Comparison of ENCODE assay signal across 8 cellular contexts in the genomic region with DNA sequence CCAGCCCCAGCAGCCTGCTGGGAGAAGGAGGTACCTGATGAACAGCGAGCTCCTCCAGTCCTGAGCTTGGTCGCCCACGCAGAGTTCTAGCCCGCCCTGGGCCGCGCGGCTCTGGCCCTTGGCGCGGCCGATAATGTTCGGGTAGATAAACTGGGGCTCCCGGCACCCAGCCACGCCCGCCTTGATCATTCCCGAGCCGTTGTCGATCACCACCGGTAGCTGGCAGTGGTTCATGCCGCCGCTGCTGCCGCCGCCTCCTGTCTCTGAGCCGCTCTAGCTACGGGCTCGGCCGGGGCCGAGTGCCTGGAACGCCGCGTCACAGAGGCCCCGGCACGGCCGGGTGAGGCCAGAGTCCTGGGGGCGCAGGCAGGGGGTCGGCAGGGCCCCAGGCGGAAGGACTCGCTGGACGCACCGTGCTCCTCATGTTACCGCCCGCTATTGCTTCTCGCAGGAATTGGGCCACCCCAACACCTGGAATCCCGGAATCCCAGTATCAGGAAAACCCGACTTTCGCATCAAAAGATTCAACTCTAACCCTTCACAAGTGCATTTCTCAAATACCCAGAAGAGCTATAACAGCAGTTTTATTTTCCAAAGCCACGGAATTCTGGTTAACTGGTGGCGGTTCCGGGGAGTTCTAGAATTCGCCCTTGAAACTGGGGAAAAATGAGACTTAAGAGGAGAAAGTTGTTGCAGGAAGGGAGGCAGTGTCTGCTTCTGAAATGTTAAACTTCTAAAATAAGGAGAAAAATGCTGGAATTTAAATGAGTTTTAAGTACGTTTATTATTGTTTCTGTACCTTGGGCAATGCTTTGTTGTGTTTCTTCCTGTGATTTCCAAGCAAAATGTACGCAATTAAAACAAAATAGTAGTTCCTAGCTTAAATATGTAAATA. TPM values are rescaled to one million over a fixed set of nuclear protein-coding genes. Genes with fewer than 3 reads are reported as not detected.
DNase-seq lines count a peak whose midpoint lies in the region; ATAC-seq, FAIRE-seq and TF ChIP-seq lines count a peak whose summit lies in the region.

A gene (minus strand): TSS at position 275 of the 895 bp plus-strand sequence. CDS start 41 bp downstream, at position 234.

- 52% methylated on average over 12 of the region's 51 CpGs for WGBS in HepG2 (ENCODE audit: low lambda C conversion rate)

- FAIRE-seq in HepG2 (lab: Jason Lieb, UNC): no peak

- in situ Hi-C loops in HepG2 (cut with HindIII; ENCODE audit: extremely low pct_ligation_motif_present, low pct_unique_long_range_greater_than_20kb): no loop called here

- peaks cover 13% of the 10 kb centered on the region for H3K79me2 ChIP-seq in HepG2 (ENCODE audit: insufficient read depth, low read length)

- TF ChIP-seq RAD21 in HepG2 (CRISPR knock-in tag; IDR thresholded peaks at IDR 0.05): peak; percentile 30

- peaks cover 6% of the 10 kb centered on the region for H3K4me1 ChIP-seq in HepG2 (ENCODE audit: insufficient read depth, low read length)

- POLR2A ChIA-PET in HepG2 (lab: Yijun Ruan, JAX): interaction anchor here (0.6 kb wide), 1 partner anchor 61 kb away, joined by 4 read pairs; no protein-coding TSS in a partner anchor

- H3K4me2 ChIP-seq in HepG2 (ENCODE audit: low read depth, low read length): peak within 1 kb of the TSS; percentile 54

- DNase-seq in GM12865 (ENCODE audit: low read depth) (peak; percentile 81), NCI-H446 treated with DMSO at 0.1 percent for 48 hours (lab: John Stamatoyannopoulos, UW) (peak; percentile 40), dermis blood vessel endothelial cell (peak; percentile 63), HepG2 (ENCODE audit: low spot score) (peak; percentile 39), NCI-H2196 (lab: John Stamatoyannopoulos, UW; ENCODE audit: unreplicated experiment) (no peak)
- DNase-seq in activated CD4-positive, alpha-beta T cell treated with anti-CD3 and anti-CD28 coated beads, Interleukin-2, amount 50 U/mL, for 24 hours (ENCODE audit: low read depth in 1 of 2, low spot score in 1 of 2): peak; percentile 36 to 45
- DNase-seq in stimulated activated CD4-positive, alpha-beta T cell treated with anti-CD3 and anti-CD28 coated beads, Interleukin-2, amount 100 ng/mL, for 48 hours: peak; percentile 48 to 54

- TF ChIP-seq EP300 in HepG2 (IDR thresholded peaks at IDR 0.05; ENCODE audit: low read depth in 2 of 2, low read length in 2 of 2) (no peak), HepG2 (CRISPR knock-in tag; IDR thresholded peaks at IDR 0.05; ENCODE audit: borderline replicate concordance) (no peak)

- H3K36me3 ChIP-seq in HepG2 (replicated peaks in 1 of 2; ENCODE audit: control insufficient read depth in 1 of 2, insufficient read depth in 2 of 2, low read length in 2 of 2): peaks cover 0 to 5% of the 10 kb centered on the region in 2 experiments; a peak in 1 of 5 replicates

- peak; percentile 25 for ATAC-seq in HG02642 (IDR thresholded peaks at IDR 0.05; ENCODE audit: poor library complexity, unreplicated experiment)
- peak; percentile 55 for ATAC-seq in HepG2

- H3K27ac ChIP-seq in HepG2 (ENCODE audit: extremely low read length, insufficient read depth, low read length): peak within 1 kb of the TSS; percentile 66

- peak in 1 of 2 experiments; percentile 44; a peak in 1 of 4 replicates for TF ChIP-seq POLR2A in HepG2 (IDR thresholded peaks at IDR 0.05; ENCODE audit: insufficient read depth in 1 of 2, low read depth in 2 of 2, low read length in 2 of 2)

- H3K4me3 ChIP-seq in GM12865 (ENCODE audit: low read depth, low read length): peak within 1 kb of the TSS; percentile 70
- peak within 1 kb of the TSS; percentile 48 to 67 (median 54) for H3K4me3 ChIP-seq in HepG2 (replicated peaks in 1 of 3; ENCODE audit: insufficient read depth in 1 of 3, low read depth in 2 of 3, low read length in 3 of 3)

- H3K9ac ChIP-seq in HepG2 (ENCODE audit: insufficient read depth, low read depth, low read length): peak within 1 kb of the TSS; percentile 61

- CTCF ChIA-PET in HepG2 (lab: Yijun Ruan, JAX; ENCODE audit: low intra/inter-chr PET ratio, low total read pairs): no interaction called here

- no TSS peak for BruUV-seq in HepG2 (replicated peaks; lab: Mats Ljungman, UMichigan)

- intact Hi-C loops in HepG2 (cut with micrococcal nuclease; ENCODE audit: unreplicated experiment): loop anchor here (5.0 to 10.0 kb wide), 2 partner anchors 255 to 907 kb away; no protein-coding TSS in a partner anchor

- no peak for TF ChIP-seq CTCF in GM12865 (IDR thresholded peaks at IDR 0.05; ENCODE audit: insufficient read depth, low read depth, low read length, missing control alignments)
- 0 out of 2 replicates have a peak, but pooled peaks have one; percentile 13 for TF ChIP-seq CTCF in HepG2 (CRISPR knock-in tag; IDR thresholded peaks at IDR 0.05)

- H3K27me3 ChIP-seq in HepG2 (ENCODE audit: control insufficient read depth in 1 of 2, insufficient read depth in 2 of 2, low read length in 2 of 2): peaks cover 0 to 3% of the 10 kb centered on the region in 2 experiments; a peak in 1 of 5 replicates

- no peaks in the 10 kb centered on the region for H3K9me3 ChIP-seq in HepG2 (ENCODE audit: low read length)

- H4K20me1 ChIP-seq in HepG2 (ENCODE audit: insufficient read depth, low read length): no peaks in the 10 kb centered on the region

- no peak within 1 kb of the TSS for H2AFZ ChIP-seq in HepG2 (ENCODE audit: low read length)

TF ChIP-seq in HepG2, 621 proteins besides CTCF, POLR2A, EP300 and RAD21 (continues in another document):
- TF ChIP-seq ZNF24 (IDR thresholded peaks at IDR 0.05) (no peak), CHCHD3 (CRISPR knock-in tag; IDR thresholded peaks at IDR 0.05) (no peak), MAZ (IDR thresholded peaks at IDR 0.05; ENCODE audit: borderline replicate concordance, low read depth, low read length) (no peak), MAZ (CRISPR knock-in tag; IDR thresholded peaks at IDR 0.05; ENCODE audit: low read depth) (0 out of 2 replicates have a peak, but pooled peaks have one; percentile 31), FIP1L1 (IDR thresholded peaks at IDR 0.05; ENCODE audit: borderline replicate concordance, insufficient read depth, low read depth, low read length) (no peak), KDM1A (CRISPR knock-in tag; IDR thresholded peaks at IDR 0.05) (no peak), CCAR2 (optimal IDR thresholded peaks at IDR 0.05; ENCODE audit: low read depth, low read length) (no peak), SP4 (CRISPR knock-in tag; IDR thresholded peaks at IDR 0.05) (0 out of 2 replicates have a peak, but pooled peaks have one; percentile 30), DMAP1 (CRISPR knock-in tag; IDR thresholded peaks at IDR 0.05) (peak; percentile 52; the same call in 1 of the 2 replicates), KDM3A (CRISPR knock-in tag; IDR thresholded peaks at IDR 0.05; ENCODE audit: low read depth) (no peak), ZNF879 (CRISPR knock-in tag; IDR thresholded peaks at IDR 0.05) (no peak), ATM (IDR thresholded peaks at IDR 0.05; ENCODE audit: borderline replicate concordance) (no peak), ZNF468 (CRISPR knock-in tag; IDR thresholded peaks at IDR 0.05) (no peak), MAFF (IDR thresholded peaks at IDR 0.05; ENCODE audit: low read depth, low read length) (no peak)
- TF ChIP-seq, protein P1, sequence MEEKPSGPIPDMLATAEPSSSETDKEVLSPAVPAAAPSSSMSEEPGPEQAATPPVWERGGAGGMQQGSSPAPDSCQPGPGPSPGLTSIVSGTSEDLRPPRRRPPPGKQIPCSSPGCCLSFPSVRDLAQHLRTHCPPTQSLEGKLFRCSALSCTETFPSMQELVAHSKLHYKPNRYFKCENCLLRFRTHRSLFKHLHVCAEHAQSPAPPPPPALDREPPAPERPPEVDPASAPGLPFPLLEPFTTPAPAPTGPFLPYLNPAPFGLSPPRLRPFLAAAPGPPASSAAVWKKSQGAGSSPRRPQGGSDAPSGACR (CRISPR knock-in tag; IDR thresholded peaks at IDR 0.05): no peak

RNA-seq across cellular contexts. Expression of the gene that starts here (rescaled TPM):
- total RNA-seq in dermis blood vessel endothelial cell (3.6 and 4.7 TPM in 2 replicates), HepG2 (2016; rRNA removed; fragmentation: Illumina TruSeq; extraction: Trizol) (0.97 and 1.1 TPM in 2 replicates)
- total RNA-seq in HepG2 (2016; cell fraction: cytosol; rRNA removed; fragmentation: Illumina TruSeq; extraction: Trizol; ENCODE audit: low read depth): 0.18 TPM in 1 of 2 replicates, not detected in the other
- total RNA-seq in HepG2 (2016; cell fraction: insoluble cytoplasmic fraction; rRNA removed; fragmentation: Illumina TruSeq; extraction: Trizol): 1.0 and 1.5 TPM in 2 replicates
- total RNA-seq in HepG2 (2016; cell fraction: membrane; rRNA removed; fragmentation: Illumina TruSeq; extraction: Trizol): 0.80 and 0.90 TPM in 2 replicates
- total RNA-seq in HepG2 (2016; cell fraction: nucleus; rRNA removed; fragmentation: Illumina TruSeq; extraction: Trizol): 0.88 and 1.0 TPM in 2 replicates
- 0.42 and 0.47 TPM in 2 replicates for polyA plus RNA-seq in HepG2 (2011; rRNA removed)
- 0.24 and 0.41 TPM in 2 replicates for polyA plus RNA-seq in HepG2 (2011; cell fraction: cytosol; rRNA removed)
- polyA plus RNA-seq in HepG2 (2011; cell fraction: nucleus; rRNA removed): 0.32 and 0.35 TPM in 2 replicates
- polyA plus RNA-seq in HepG2 (2012): 0.44 and 0.47 TPM in 2 replicates
- polyA plus RNA-seq in HepG2 (2016; cell fraction: cytosol; fragmentation: Illumina TruSeq; extraction: Trizol; ENCODE audit: low read depth): 0.10 and 0.23 TPM in 2 replicates
- 1.4 and 1.7 TPM in 2 replicates for polyA plus RNA-seq in HepG2 (2016; cell fraction: insoluble cytoplasmic fraction; fragmentation: Illumina TruSeq; extraction: Trizol; ENCODE audit: low read depth)
- polyA plus RNA-seq in HepG2 (2016; cell fraction: membrane; fragmentation: Illumina TruSeq; extraction: Trizol; ENCODE audit: low read depth): 0.24 and 0.34 TPM in 2 replicates
- 0.53 and 0.83 TPM in 2 replicates for polyA plus RNA-seq in HepG2 (2016; cell fraction: nucleus; fragmentation: Illumina TruSeq; extraction: Trizol; ENCODE audit: insufficient read depth, low read depth)
- polyA minus RNA-seq in HepG2 (2011; rRNA and poly(A)+ RNA removed; ENCODE audit: low replicate concordance): 2.0 and 4.0 TPM in 2 replicates
- polyA minus RNA-seq in HepG2 (2011; cell fraction: cytosol; rRNA and poly(A)+ RNA removed): 0.40 TPM in 1 of 2 replicates, not detected in the other
- 0.77 and 1.2 TPM in 2 replicates for polyA minus RNA-seq in HepG2 (2011; cell fraction: nucleus; rRNA and poly(A)+ RNA removed)
